ENCODE assay signal across 8 cellular contexts in genomic region chr16:72093448-72094265, GRCh38. TPM values are rescaled to one million over a fixed set of nuclear protein-coding genes. Genes with fewer than 3 reads are reported as not detected.
A peak's percentile ranks its signal among the peaks of the same experiment; 100 is the strongest.
DNase-seq lines count a peak whose midpoint lies in the region; ATAC-seq and TF ChIP-seq lines count a peak whose summit lies in the region.

Gene DHX38, plus strand, starts transcription at chr16:72093847. Its CDS starts 2,311 bp downstream, at chr16:72096158.
Gene TXNL4B, minus strand, starts transcription at chr16:72093620. Its CDS starts 2,871 bp downstream, at chr16:72090749.

- no peaks in the 10 kb centered on the region for H3K27me3 Mint-ChIP-seq in activated T-cell treated with anti-CD3 and anti-CD28 coated beads, Interleukin-2, amount 50 U/mL, for 4 hours (ENCODE audit: low read depth)

- H3K9me3 Mint-ChIP-seq in activated T-cell treated with anti-CD3 and anti-CD28 coated beads, Interleukin-2, amount 50 U/mL, for 4 hours: no peaks in the 10 kb centered on the region

- peaks cover 43% of the 10 kb centered on the region for H3K36me3 Mint-ChIP-seq in activated T-cell treated with anti-CD3 and anti-CD28 coated beads, Interleukin-2, amount 50 U/mL, for 4 hours (ENCODE audit: insufficient read depth)

- BruUV-seq in Panc1 (replicated peaks; lab: Mats Ljungman, UMichigan): no TSS peak

- no peak for TF ChIP-seq CTCF in Panc1 (IDR thresholded peaks at IDR 0.05)

- POLR2A ChIA-PET in Panc1 (lab: Charles Lee): no interaction called here

- DNase-seq in DMS53 (lab: John Stamatoyannopoulos, UW): peak; percentile 98
- DNase-seq in KG1 (lab: John Stamatoyannopoulos, UW): peak; percentile 96
- peak; percentile 95 for DNase-seq in Panc1 (ENCODE audit: low read depth, low spot score)
- DNase-seq in activated T-cell treated with anti-CD3 and anti-CD28 coated beads, Interleukin-2, amount 50 U/mL, for 4 hours: peak; percentile 83
- DNase-seq in stimulated activated CD8-positive, alpha-beta memory T cell treated with anti-CD3 and anti-CD28 coated beads, Interleukin-7, amount 100 ng/mL, for 1 hour (ENCODE audit: low read depth in 2 of 2): peak; percentile 74 to 80

- H3K4me3 ChIP-seq in Panc1 (ENCODE audit: low read depth in 2 of 2, low read length in 2 of 2): peak within 1 kb of the TSS; percentile 83 to 99
- peak within 1 kb of the TSS; percentile 96 to 99 for H3K4me3 ChIP-seq in esophagus (ENCODE audit: low read depth in 1 of 2, low read length in 2 of 2)
- peak within 1 kb of the TSS; percentile 82 for H3K4me3 ChIP-seq in mucosa of stomach (ENCODE audit: low read length)

- H3K36me3 ChIP-seq in Panc1 (ENCODE audit: control insufficient read depth, insufficient read depth, low read length): peaks cover 12% of the 10 kb centered on the region
- peaks cover 9 to 28% of the 10 kb centered on the region in 2 donors for H3K36me3 ChIP-seq in esophagus (ENCODE audit: control insufficient read depth in 2 of 2, insufficient read depth in 2 of 2, low read length in 1 of 2)
- H3K36me3 ChIP-seq in mucosa of stomach (ENCODE audit: control insufficient read depth, insufficient read depth, low read length): peaks cover 8% of the 10 kb centered on the region

- H3K27me3 ChIP-seq in Panc1 (ENCODE audit: control insufficient read depth, insufficient read depth, low read length) (no peaks in the 10 kb centered on the region), esophagus (ENCODE audit: control insufficient read depth in 1 of 2, insufficient read depth in 2 of 2, low read length in 2 of 2) (no peaks in the 10 kb centered on the region), mucosa of stomach (ENCODE audit: control insufficient read depth, insufficient read depth, low read length) (no peaks in the 10 kb centered on the region)

- H3K4me1 Mint-ChIP-seq in activated T-cell treated with anti-CD3 and anti-CD28 coated beads, Interleukin-2, amount 50 U/mL, for 4 hours (ENCODE audit: low read depth): peaks cover 47% of the 10 kb centered on the region

- H3K4me1 ChIP-seq in Panc1 (ENCODE audit: control insufficient read depth, insufficient read depth, low read length): peaks cover 15% of the 10 kb centered on the region
- H3K4me1 ChIP-seq in esophagus (ENCODE audit: control insufficient read depth in 2 of 2, insufficient read depth in 2 of 2, low read length in 1 of 2): no peaks in the 10 kb centered on the region
- peaks cover 17% of the 10 kb centered on the region for H3K4me1 ChIP-seq in mucosa of stomach (ENCODE audit: control insufficient read depth, insufficient read depth, low read length)

- intact Hi-C loops in Panc1 (cut with micrococcal nuclease; ENCODE audit: unreplicated experiment): no loop called here

- ATAC-seq in GM21723 (IDR thresholded peaks at IDR 0.05; ENCODE audit: unreplicated experiment) (peak; percentile 98), Panc1 (peak; percentile 99)
- ATAC-seq in activated T-cell treated with anti-CD3 and anti-CD28 coated beads, Interleukin-2, amount 50 U/mL, for 4 hours: peak; percentile 97 to 98

- H3K27ac ChIP-seq in Panc1 (ENCODE audit: low read length): peak within 1 kb of the TSS; percentile 91
- peak within 1 kb of the TSS; percentile 96 for H3K27ac ChIP-seq in esophagus (ENCODE audit: low read depth in 2 of 2, low read length in 1 of 2)

- WGBS in esophagus, 2 donors: 0 to 1% methylated on average over 43 of the region's 43 CpGs

- peak within 1 kb of the TSS; percentile 100 for H3K4me3 Mint-ChIP-seq in activated T-cell treated with anti-CD3 and anti-CD28 coated beads, Interleukin-2, amount 50 U/mL, for 4 hours

- H3K9me3 ChIP-seq in Panc1 (ENCODE audit: control insufficient read depth, insufficient read depth, low read depth, low read length): no peaks in the 10 kb centered on the region
- no peaks in the 10 kb centered on the region for H3K9me3 ChIP-seq in esophagus (ENCODE audit: control insufficient read depth in 2 of 2, insufficient read depth in 1 of 2, low read depth in 1 of 2, low read length in 1 of 2)
- H3K9me3 ChIP-seq in mucosa of stomach (ENCODE audit: control insufficient read depth, low read length): no peaks in the 10 kb centered on the region

- in situ Hi-C loops in Panc1 (cut with HindIII; ENCODE audit: low pct_unique_long_range_greater_than_20kb, low sequenced_read_pairs): no loop called here

- peak within 1 kb of the TSS; percentile 92 for H3K9ac ChIP-seq in mucosa of stomach (ENCODE audit: low read length)

- CTCF ChIA-PET in Panc1 (lab: Charles Lee): interaction anchor here (0.6 kb wide), 1 partner anchor 404 kb away, joined by 3 read pairs; no protein-coding TSS in a partner anchor

RNA-seq across cellular contexts. Expression of gene DHX38, which starts in this region (rescaled TPM):
- 45.5 TPM for total RNA-seq in Panc1 (2021; ENCODE audit: unreplicated experiment)
- polyA plus RNA-seq in Panc1 (2012; ENCODE audit: insufficient read length): 49.9 TPM
- 100 to 1,000 TPM; 111 to 128 (median 118) TPM for total RNA-seq in activated T-cell treated with anti-CD3 and anti-CD28 coated beads, Interleukin-2, amount 50 U/mL, for 4 hours
- polyA plus RNA-seq in esophagus: 10 to 100 TPM; 33.7 to 39.6 TPM

RNA-seq across cellular contexts. Expression of gene TXNL4B, which starts in this region (rescaled TPM):
- total RNA-seq in Panc1 (2021; ENCODE audit: unreplicated experiment): 7.7 TPM
- polyA plus RNA-seq in Panc1 (2012; ENCODE audit: insufficient read length): 3.5 TPM
- 10 to 100 TPM; 39.3 to 45.8 (median 39.4) TPM for total RNA-seq in activated T-cell treated with anti-CD3 and anti-CD28 coated beads, Interleukin-2, amount 50 U/mL, for 4 hours
- polyA plus RNA-seq in esophagus: 1 to 10 TPM; 4.5 to 6.0 TPM

Comparison
In these comparisons a context has a peak if more than half of its experiments do, and no peak if none do; other contexts are left out.
1. Peak in every context shown above with its lines: DNase-seq, ATAC-seq, H3K4me3 ChIP-seq and H3K27ac ChIP-seq.